In the genomic region with DNA sequence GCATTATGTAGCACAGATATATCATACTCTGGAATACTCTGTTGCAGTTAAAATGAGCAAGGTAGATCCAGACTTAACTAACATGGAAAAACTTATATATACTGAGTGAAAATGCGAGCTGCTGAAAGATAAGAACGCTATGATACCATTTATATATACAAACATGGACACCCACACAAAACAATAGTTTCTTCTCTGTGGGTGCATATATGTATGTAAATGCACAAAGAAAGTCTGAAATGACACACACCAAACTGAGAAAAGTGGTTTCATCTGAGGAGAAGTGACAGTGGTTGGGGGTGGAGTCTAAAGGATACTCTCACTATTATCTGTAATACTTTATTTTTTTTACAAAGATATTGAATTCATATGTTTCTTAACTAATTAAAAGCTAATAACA, we compare ENCODE assay signal across 14 cellular contexts. TPM values are rescaled to one million over a fixed set of nuclear protein-coding genes. Genes with fewer than 3 reads are reported as not detected.
A peak's percentile ranks its signal among the peaks of the same experiment; 100 is the strongest.
DNase-seq lines count a peak whose midpoint lies in the region; ATAC-seq lines count a peak whose summit lies in the region.
"Had no signal": no experiment of that assay in that cellular context is flagged by ENCODE, and none has a peak within 500 bp of the region (broad histone marks: within the 10 kb centered on the region; RNA-seq: fewer than 3 reads in every experiment).

No MANE protein-coding gene starts in this region.

- no peaks in the 10 kb centered on the region for H3K9me3 Mint-ChIP-seq in activated naive CD4-positive, alpha-beta T cell treated with anti-CD3 and anti-CD28 coated beads for 36 hours

- peaks cover 12% of the 10 kb centered on the region for H3K27me3 Mint-ChIP-seq in activated naive CD4-positive, alpha-beta T cell treated with anti-CD3 and anti-CD28 coated beads for 36 hours (ENCODE audit: low read depth)

- no peak overlapping the region for H3K27ac Mint-ChIP-seq in activated naive CD4-positive, alpha-beta T cell treated with anti-CD3 and anti-CD28 coated beads for 36 hours

- no peaks in the 10 kb centered on the region for H3K36me3 Mint-ChIP-seq in activated naive CD4-positive, alpha-beta T cell treated with anti-CD3 and anti-CD28 coated beads for 36 hours (ENCODE audit: low read depth)

- CTCF ChIA-PET in activated naive CD4-positive, alpha-beta T cell treated with anti-CD3 and anti-CD28 coated beads for 36 hours (lab: Charles Lee): no interaction called here

- ATAC-seq in GM21619 (IDR thresholded peaks at IDR 0.05; ENCODE audit: unreplicated experiment): peak; percentile 98
- peak; percentile 98 for ATAC-seq in HG03135 (IDR thresholded peaks at IDR 0.05; ENCODE audit: unreplicated experiment)

- peak; percentile 24 for DNase-seq in activated naive CD4-positive, alpha-beta T cell treated with anti-CD3 and anti-CD28 coated beads for 36 hours
- no peak for DNase-seq in activated naive CD4-positive, alpha-beta T cell treated with anti-CD3 and anti-CD28 coated beads, Interleukin-2, amount 50 U/mL, for 16 hours
- DNase-seq in midbrain (lab: John Stamatoyannopoulos, UW) (no peak), occipital lobe (lab: John Stamatoyannopoulos, UW) (no peak)
- no peak for DNase-seq in stimulated activated CD4-positive, alpha-beta T cell treated with anti-CD3 and anti-CD28 coated beads, Interleukin-4, amount 100 ng/mL, for 4 hours
- DNase-seq in stimulated activated CD4-positive, alpha-beta T cell treated with anti-CD3 and anti-CD28 coated beads, Interleukin-15, amount 100 ng/mL, for 24 hours: no peak
- DNase-seq: ACHN; activated CD4-positive, alpha-beta T cell treated with anti-CD3 and anti-CD28 coated beads for 48 hours; effector CD8-positive, alpha-beta T cell; head of caudate nucleus; NCI-H69; nucleus accumbens had no signal

- H3K4me3 Mint-ChIP-seq in activated naive CD4-positive, alpha-beta T cell treated with anti-CD3 and anti-CD28 coated beads for 36 hours: no peak overlapping the region

- intact Hi-C loops in activated naive CD4-positive, alpha-beta T cell treated with anti-CD3 and anti-CD28 coated beads for 36 hours (cut with micrococcal nuclease): loop anchor here (1.0 kb wide), 2 partner anchors 28 to 50 kb away; no protein-coding TSS in a partner anchor

- H3K4me1 Mint-ChIP-seq in activated naive CD4-positive, alpha-beta T cell treated with anti-CD3 and anti-CD28 coated beads for 36 hours (ENCODE audit: low read depth): peaks cover 8% of the 10 kb centered on the region

RNA-seq across cellular contexts. Expression of gene FGF2, which starts 12.2 kb away (rescaled TPM):
- total RNA-seq in activated naive CD4-positive, alpha-beta T cell treated with anti-CD3 and anti-CD28 coated beads for 36 hours: 1 to 10 TPM in 1 of 2 experiments, under 1 TPM in 1; 0.79 to 1.2 TPM
- 9.8 TPM for total RNA-seq in occipital lobe
